Comparison of ENCODE assay signal across 8 cellular contexts in genomic region chr19:15555759-15556633, GRCh38. TPM values are rescaled to one million over a fixed set of nuclear protein-coding genes. Genes with fewer than 3 reads are reported as not detected.
DNase-seq lines count a peak whose midpoint lies in the region; ATAC-seq and TF ChIP-seq lines count a peak whose summit lies in the region.

No MANE protein-coding gene starts in this region.

- DNase-seq in AG08396 (ENCODE audit: low spot score) = peak; percentile 92
- DNase-seq in NCI-H748 (lab: John Stamatoyannopoulos, UW; ENCODE audit: unreplicated experiment) = peak; percentile 87
- DNase-seq in activated CD4-positive, alpha-beta T cell treated with anti-CD3 and anti-CD28 coated beads, Interleukin-2, amount 10 ng/mL, durations not matched to agents 24 days and 14 days = peak; percentile 99
- peak; percentile 92 for DNase-seq in dedifferentiated amniotic fluid mesenchymal stem cell (ENCODE audit: extremely low spot score)
- peak; percentile 92 to 97 for DNase-seq in left lung
- DNase-seq in stimulated activated CD4-positive, alpha-beta T cell treated with anti-CD3 and anti-CD28 coated beads, Interleukin-2, amount 100 ng/mL, for 4 hours (ENCODE audit: low read depth) = peak; percentile 92

- peaks cover 21% of the 10 kb centered on the region for H3K4me1 Mint-ChIP-seq in activated CD4-positive, alpha-beta T cell treated with anti-CD3 and anti-CD28 coated beads, Interleukin-2, amount 10 ng/mL, durations not matched to agents 24 days and 14 days

- H3K9me3 Mint-ChIP-seq in activated CD4-positive, alpha-beta T cell treated with anti-CD3 and anti-CD28 coated beads, Interleukin-2, amount 10 ng/mL, durations not matched to agents 24 days and 14 days = no peaks in the 10 kb centered on the region

- TF ChIP-seq CTCF in left lung (IDR thresholded peaks at IDR 0.05) = peak; percentile 51 to 62

- peak overlapping the region; percentile 85 for H3K4me3 Mint-ChIP-seq in activated CD4-positive, alpha-beta T cell treated with anti-CD3 and anti-CD28 coated beads, Interleukin-2, amount 10 ng/mL, durations not matched to agents 24 days and 14 days

- no peaks in the 10 kb centered on the region for H3K9me3 ChIP-seq in left lung

- intact Hi-C loops in activated CD4-positive, alpha-beta T cell treated with anti-CD3 and anti-CD28 coated beads, Interleukin-2, amount 10 ng/mL, durations not matched to agents 24 days and 14 days (cut with micrococcal nuclease) = loop anchor here (1.0 kb wide), 7 partner anchors 89 to 465 kb away; no protein-coding TSS in a partner anchor
- intact Hi-C loops in left lung (cut with DNase I) = loop anchor here in 1 of 2 donors (5.0 to 10.0 kb wide), 3 partner anchors 294 to 461 kb away; no protein-coding TSS in a partner anchor

- H3K27me3 ChIP-seq in left lung = peaks cover 6 to 73% of the 10 kb centered on the region in 2 donors

- no peaks in the 10 kb centered on the region for H3K36me3 ChIP-seq in left lung

- no peaks in the 10 kb centered on the region for H3K36me3 Mint-ChIP-seq in activated CD4-positive, alpha-beta T cell treated with anti-CD3 and anti-CD28 coated beads, Interleukin-2, amount 10 ng/mL, durations not matched to agents 24 days and 14 days (ENCODE audit: low read depth)

- in situ Hi-C loops in GM18951 (cut with MboI; ENCODE audit: low sequenced_read_pairs, unreplicated experiment) = loop anchor here (10.0 kb wide), 1 partner anchor 381 kb away; no protein-coding TSS in a partner anchor

- peaks cover 9% of the 10 kb centered on the region for H3K27me3 Mint-ChIP-seq in activated CD4-positive, alpha-beta T cell treated with anti-CD3 and anti-CD28 coated beads, Interleukin-2, amount 10 ng/mL, durations not matched to agents 24 days and 14 days

- H3K4me3 ChIP-seq in left lung = peak overlapping the region; percentile 10 to 34

- H3K4me1 ChIP-seq in left lung = peaks cover 0 to 20% of the 10 kb centered on the region in 2 donors

- H3K27ac ChIP-seq in left lung = peak overlapping the region in 1 of 2 donors; percentile 28

- peak; percentile 32 for TF ChIP-seq POLR2A in GM18951 (IDR thresholded peaks at IDR 0.05; ENCODE audit: extremely low read depth, insufficient read depth, insufficient read length)

- H3K27ac Mint-ChIP-seq in activated CD4-positive, alpha-beta T cell treated with anti-CD3 and anti-CD28 coated beads, Interleukin-2, amount 10 ng/mL, durations not matched to agents 24 days and 14 days = peak overlapping the region; percentile 88

- ATAC-seq in HG03460 (IDR thresholded peaks at IDR 0.05; ENCODE audit: unreplicated experiment) (peak; percentile 64), left lung (peak; percentile 97)

RNA-seq across cellular contexts. Expression of gene CYP4F22, which starts 47.7 kb away (rescaled TPM):
- total RNA-seq in activated CD4-positive, alpha-beta T cell treated with anti-CD3 and anti-CD28 coated beads, Interleukin-2, amount 10 ng/mL, durations not matched to agents 24 days and 14 days = 0.09 and 0.12 TPM in 2 replicates
- under 1 TPM in 1 of 2 donors, not detected in 1; 0.15 TPM for total RNA-seq in left lung

RNA-seq across cellular contexts. Expression of gene CYP4F8, which starts 59.0 kb away (rescaled TPM):
- total RNA-seq in activated CD4-positive, alpha-beta T cell treated with anti-CD3 and anti-CD28 coated beads, Interleukin-2, amount 10 ng/mL, durations not matched to agents 24 days and 14 days = not detected in 2 replicates
- not detected for total RNA-seq in left lung
